ENCODE assay signal across 8 cellular contexts in genomic region chr1:43835141-43836021, GRCh38.
A peak's percentile ranks its signal among the peaks of the same experiment; 100 is the strongest.
DNase-seq lines count a peak whose midpoint lies in the region; ATAC-seq and TF ChIP-seq lines count a peak whose summit lies in the region.

No MANE protein-coding gene starts in this region.

- no peak overlapping the region for H4K91ac ChIP-seq in neuronal stem cell (ENCODE audit: low read depth, low read length, poor library complexity)

- H3K4me3 ChIP-seq in fibroblast of the aortic adventitia (ENCODE audit: low read depth, low read length): no peak overlapping the region
- H3K4me3 ChIP-seq in neuronal stem cell (ENCODE audit: low read length in 2 of 2): no peak overlapping the region

- no peak overlapping the region for H3K9ac ChIP-seq in neuronal stem cell (ENCODE audit: low read depth, low read length, poor library complexity)

- H2AK5ac ChIP-seq in neuronal stem cell (ENCODE audit: low read depth, low read length): no peak overlapping the region

- H3K9me3 Mint-ChIP-seq in activated naive CD4-positive, alpha-beta T cell treated with anti-CD3 and anti-CD28 coated beads, Interleukin-2, amount 50 U/mL, for 72 hours: no peaks in the 10 kb centered on the region
- no peaks in the 10 kb centered on the region for H3K9me3 Mint-ChIP-seq in stimulated activated memory B cell treated with anti-CD40 and anti-IgM and Interleukin-4, amounts not matched to agents 10 μg/mL and 1 μg/mL and 100 μg/mL, for 72 hours

- no peaks in the 10 kb centered on the region for H3K9me3 ChIP-seq in neuronal stem cell (replicated peaks in 1 of 2; ENCODE audit: control insufficient read depth in 2 of 2, insufficient read depth in 1 of 2, low read depth in 1 of 2, low read length in 2 of 2)

- no peak overlapping the region for H3K23ac ChIP-seq in neuronal stem cell (ENCODE audit: low read depth, low read length, poor library complexity)

- H3K4me1 ChIP-seq in neuronal stem cell (ENCODE audit: control insufficient read depth in 2 of 2, insufficient read depth in 1 of 2, low read depth in 1 of 2, low read length in 2 of 2): peaks cover 0 to 1% of the 10 kb centered on the region in 2 donors

- H3K4me3 Mint-ChIP-seq in stimulated activated memory B cell treated with anti-CD40 and anti-IgM and Interleukin-4, amounts not matched to agents 10 μg/mL and 1 μg/mL and 100 μg/mL, for 72 hours: no peak overlapping the region

- no peaks in the 10 kb centered on the region for H3K27me3 ChIP-seq in neuronal stem cell (ENCODE audit: control insufficient read depth in 3 of 3, insufficient read depth in 3 of 3, low read depth in 1 of 3, low read length in 3 of 3)

- no peak for TF ChIP-seq CTCF in fibroblast of the aortic adventitia (IDR thresholded peaks at IDR 0.05; ENCODE audit: insufficient read depth, low read length)

- peaks cover 2 to 17% of the 10 kb centered on the region in 2 donors for H3K36me3 Mint-ChIP-seq in activated naive CD4-positive, alpha-beta T cell treated with anti-CD3 and anti-CD28 coated beads, Interleukin-2, amount 50 U/mL, for 72 hours
- H3K36me3 Mint-ChIP-seq in stimulated activated memory B cell treated with anti-CD40 and anti-IgM and Interleukin-4, amounts not matched to agents 10 μg/mL and 1 μg/mL and 100 μg/mL, for 72 hours: peaks cover 30% of the 10 kb centered on the region

- no peak overlapping the region for H3K14ac ChIP-seq in neuronal stem cell (ENCODE audit: low read length)

- H3K4ac ChIP-seq in neuronal stem cell (ENCODE audit: low read length): no peak overlapping the region

- H3K27ac Mint-ChIP-seq in activated naive CD4-positive, alpha-beta T cell treated with anti-CD3 and anti-CD28 coated beads, Interleukin-2, amount 50 U/mL, for 72 hours: peak overlapping the region; percentile 8 to 75
- H3K27ac Mint-ChIP-seq in stimulated activated memory B cell treated with anti-CD40 and anti-IgM and Interleukin-4, amounts not matched to agents 10 μg/mL and 1 μg/mL and 100 μg/mL, for 72 hours: peak overlapping the region; percentile 82

- peaks cover 60% of the 10 kb centered on the region for H3K4me1 Mint-ChIP-seq in stimulated activated memory B cell treated with anti-CD40 and anti-IgM and Interleukin-4, amounts not matched to agents 10 μg/mL and 1 μg/mL and 100 μg/mL, for 72 hours

- no peaks in the 10 kb centered on the region for H3K27me3 Mint-ChIP-seq in stimulated activated memory B cell treated with anti-CD40 and anti-IgM and Interleukin-4, amounts not matched to agents 10 μg/mL and 1 μg/mL and 100 μg/mL, for 72 hours

- H2BK12ac ChIP-seq in neuronal stem cell (ENCODE audit: low read length): no peak overlapping the region

- no peak for ATAC-seq in activated naive CD4-positive, alpha-beta T cell treated with anti-CD3 and anti-CD28 coated beads, Interleukin-2, amount 50 U/mL, for 72 hours
- peak; percentile 51 for ATAC-seq in stimulated activated memory B cell treated with anti-CD40 and anti-IgM and Interleukin-4, amounts not matched to agents 10 μg/mL and 1 μg/mL and 100 μg/mL, for 72 hours
- no peak for ATAC-seq in HG03565 (IDR thresholded peaks at IDR 0.05; ENCODE audit: unreplicated experiment)

- no peak overlapping the region for H2BK15ac ChIP-seq in neuronal stem cell (ENCODE audit: low read length)

- no peak for DNase-seq in activated naive CD4-positive, alpha-beta T cell treated with anti-CD3 and anti-CD28 coated beads, Interleukin-2, amount 50 U/mL, for 72 hours (ENCODE audit: low spot score in 2 of 2)
- no peak for DNase-seq in activated naive CD4-positive, alpha-beta T cell treated with anti-CD3 and anti-CD28 coated beads, Interleukin-2, amount 50 U/mL, for 16 hours
- peak; percentile 71 for DNase-seq in SKM-1 (lab: John Stamatoyannopoulos, UW; ENCODE audit: unreplicated experiment)
- DNase-seq in fibroblast of the aortic adventitia (ENCODE audit: low read depth): peak; percentile 88
- no peak for DNase-seq in effector CD8-positive, alpha-beta T cell (lab: John Stamatoyannopoulos, UW)
- no peak for DNase-seq in neuronal stem cell (ENCODE audit: low spot score)

- peaks cover 11 to 35% of the 10 kb centered on the region in 2 donors for H3K36me3 ChIP-seq in neuronal stem cell (replicated peaks in 1 of 2; ENCODE audit: control insufficient read depth in 2 of 2, insufficient read depth in 2 of 2, low read length in 2 of 2)

- H2AFZ ChIP-seq in neuronal stem cell (ENCODE audit: low read length): no peak overlapping the region

- H4K8ac ChIP-seq in neuronal stem cell (ENCODE audit: low read depth, low read length): no peak overlapping the region

- no peak overlapping the region for H3K27ac ChIP-seq in neuronal stem cell (replicated peaks; ENCODE audit: low read length)

- H3K4me2 ChIP-seq in neuronal stem cell (ENCODE audit: insufficient read depth, low read length, poor library complexity, severe bottlenecking): no peak overlapping the region

- no peak overlapping the region for H2BK120ac ChIP-seq in neuronal stem cell (ENCODE audit: low read depth, low read length)

- no peak overlapping the region for H3K18ac ChIP-seq in neuronal stem cell (ENCODE audit: low read length)

- H3K79me1 ChIP-seq in neuronal stem cell (ENCODE audit: low read depth, low read length): no peaks in the 10 kb centered on the region

- WGBS in neuronal stem cell (ENCODE audit: extremely low coverage in 2 of 2, insufficient read length in 2 of 2, insufficient replicate concordance in 1 of 2), 2 donors: no CpG with 5 or more reads among the region's 10 CpGs

- no peak overlapping the region for H2BK5ac ChIP-seq in neuronal stem cell (ENCODE audit: low read length)

Comparison
In these comparisons a context has a peak if more than half of its experiments do, and no peak if none do; other contexts are left out.
1. DNase-seq: peak in SKM-1 (single experiment) and fibroblast of the aortic adventitia (single experiment); none in activated naive CD4-positive, alpha-beta T cell treated with anti-CD3 and anti-CD28 coated beads, Interleukin-2, amount 50 U/mL, for 72 hours (0 of 2), activated naive CD4-positive, alpha-beta T cell treated with anti-CD3 and anti-CD28 coated beads, Interleukin-2, amount 50 U/mL, for 16 hours (single experiment), effector CD8-positive, alpha-beta T cell (single experiment) and neuronal stem cell (single experiment).